ENCODE assay signal across 8 cellular contexts in the genomic region with DNA sequence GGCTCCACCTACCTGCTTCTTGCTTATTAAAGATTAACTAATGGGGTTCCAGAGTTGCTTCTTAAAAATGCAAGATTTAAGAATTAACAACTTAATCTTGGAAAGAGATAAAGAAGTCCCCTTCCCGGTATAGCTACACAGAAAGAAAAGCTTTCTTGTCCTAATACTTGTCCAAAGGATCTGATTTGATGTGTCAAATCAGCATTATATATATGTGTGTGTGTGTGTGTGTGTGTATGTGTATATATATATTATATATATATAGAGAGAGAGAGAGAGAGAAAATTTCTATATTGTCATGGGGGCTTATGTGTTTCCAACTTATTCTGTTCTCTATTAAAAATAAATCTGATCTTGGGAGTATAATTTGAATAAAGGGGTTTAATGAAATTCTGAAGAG. TPM values are rescaled to one million over a fixed set of nuclear protein-coding genes. Genes with fewer than 3 reads are reported as not detected.
DNase-seq lines count a peak whose midpoint lies in the region; TF ChIP-seq lines count a peak whose summit lies in the region.

No MANE protein-coding gene starts in this region.

- no peaks in the 10 kb centered on the region for H3K27me3 Mint-ChIP-seq in activated T-cell treated with anti-CD3 and anti-CD28 coated beads, Interleukin-2, amount 50 U/mL, for 24 hours

- in situ Hi-C loops in astrocyte of the cerebellum (cut with HindIII; ENCODE audit: low sequenced_read_pairs), result no loop called here

- TF ChIP-seq POLR2A in lower leg skin (IDR thresholded peaks at IDR 0.05) (no peak), tibial nerve (IDR thresholded peaks at IDR 0.05) (no peak)

- WGBS in lower leg skin, 2 donors, result 4% methylated on average over 1 of the region's 1 CpG
- 0 to 5% methylated on average over 1 of the region's 1 CpG for WGBS in tibial nerve, 2 donors

- TF ChIP-seq EP300 in tibial nerve (IDR thresholded peaks at IDR 0.05), result no peak

- H3K9me3 ChIP-seq in tibial nerve, result no peaks in the 10 kb centered on the region

- intact Hi-C loops in lower leg skin (cut with DNase I; ENCODE audit: low total_unique reads), result no loop called here

- no peaks in the 10 kb centered on the region for H3K9me3 Mint-ChIP-seq in activated T-cell treated with anti-CD3 and anti-CD28 coated beads, Interleukin-2, amount 50 U/mL, for 24 hours

- DNase-seq in activated T-cell treated with anti-CD3 and anti-CD28 coated beads, Interleukin-2, amount 50 U/mL, for 24 hours, result no peak
- no peak for DNase-seq in activated T-cell treated with anti-CD3 and anti-CD28 coated beads, Interleukin-2, amount 50 U/mL, for 1 hour
- DNase-seq in astrocyte of the cerebellum (ENCODE audit: low read depth), result no peak
- DNase-seq in lower leg skin (ENCODE audit: low spot score in 2 of 2), result no peak
- DNase-seq in tibial nerve (ENCODE audit: low spot score in 2 of 2), result no peak
- DNase-seq in Ammon's horn (ENCODE audit: low spot score), result no peak
- DNase-seq in GM20000 (ENCODE audit: low spot score), result no peak
- no peak for DNase-seq in dedifferentiated amniotic fluid mesenchymal stem cell (ENCODE audit: extremely low spot score)

- peaks cover 17% of the 10 kb centered on the region for H3K36me3 Mint-ChIP-seq in activated T-cell treated with anti-CD3 and anti-CD28 coated beads, Interleukin-2, amount 50 U/mL, for 24 hours (ENCODE audit: low read depth)

- peak overlapping the region; percentile 59 for H3K4me3 ChIP-seq in astrocyte of the cerebellum (ENCODE audit: low read depth, low read length)
- H3K4me3 ChIP-seq in lower leg skin (ENCODE audit: low read depth, poor library complexity, severe bottlenecking), result peak overlapping the region; percentile 62
- peak overlapping the region; percentile 44 to 71 (median 65) for H3K4me3 ChIP-seq in tibial nerve

- H3K27ac ChIP-seq in tibial nerve, result peak overlapping the region in 3 of 4 donors; percentile 72 to 89 (median 83)

- H3K4me1 Mint-ChIP-seq in activated T-cell treated with anti-CD3 and anti-CD28 coated beads, Interleukin-2, amount 50 U/mL, for 24 hours (ENCODE audit: low read depth), result peaks cover 55% of the 10 kb centered on the region

- H3K4me3 Mint-ChIP-seq in activated T-cell treated with anti-CD3 and anti-CD28 coated beads, Interleukin-2, amount 50 U/mL, for 24 hours, result peak overlapping the region; percentile 87

- H3K27ac Mint-ChIP-seq in activated T-cell treated with anti-CD3 and anti-CD28 coated beads, Interleukin-2, amount 50 U/mL, for 24 hours, result peak overlapping the region; percentile 95

- no peak for TF ChIP-seq CTCF in astrocyte of the cerebellum (IDR thresholded peaks at IDR 0.05; ENCODE audit: low read depth, low read length, missing control alignments)
- no peak for TF ChIP-seq CTCF in lower leg skin (IDR thresholded peaks at IDR 0.05)
- TF ChIP-seq CTCF in tibial nerve (IDR thresholded peaks at IDR 0.05), result no peak
- no peak for TF ChIP-seq CTCF in GM20000 (IDR thresholded peaks at IDR 0.05; ENCODE audit: extremely low read depth, missing control alignments)

- H3K27me3 ChIP-seq in tibial nerve, result no peaks in the 10 kb centered on the region

- peaks cover 0 to 33% (median 11%) of the 10 kb centered on the region in 4 donors for H3K4me1 ChIP-seq in tibial nerve

- H3K36me3 ChIP-seq in tibial nerve, result no peaks in the 10 kb centered on the region

RNA-seq across cellular contexts. Expression of a gene that starts 4.6 kb away (rescaled TPM):
- total RNA-seq in lower leg skin (10 to 100 TPM; 27.1 to 43.0 (median 39.2) TPM), tibial nerve (10 to 100 TPM; 46.5 to 67.8 (median 56.2) TPM)

RNA-seq across cellular contexts. Expression of a gene that starts 33.4 kb away (rescaled TPM):
- not detected for total RNA-seq in lower leg skin
- total RNA-seq in tibial nerve, result not detected
